ENCODE assay signal across 23 cellular contexts in genomic region chr2:162917626-162918025, GRCh38.
DNase-seq lines count a peak whose midpoint lies in the region; ATAC-seq and TF ChIP-seq lines count a peak whose summit lies in the region.
"Had no signal": no experiment of that assay in that cellular context is flagged by ENCODE, and none has a peak within 500 bp of the region (broad histone marks: within the 10 kb centered on the region; RNA-seq: fewer than 3 reads in every experiment).

No MANE protein-coding gene starts in this region.

- H3K27me3 Mint-ChIP-seq in MCF 10A (ENCODE audit: insufficient read depth, unreplicated experiment) = peaks cover 4% of the 10 kb centered on the region
- no peaks in the 10 kb centered on the region for H3K27me3 Mint-ChIP-seq in activated naive CD4-positive, alpha-beta T cell treated with anti-CD3 and anti-CD28 coated beads, Interleukin-2, amount 10 ng/mL, durations not matched to agents 7 days and 5 days

- POLR2A ChIA-PET in MCF 10A (lab: Yijun Ruan, JAX) = no interaction called here

- intact Hi-C loops in MCF 10A (cut with micrococcal nuclease) = no loop called here
- intact Hi-C loops in breast epithelium (cut with DNase I; ENCODE audit: low total_unique reads) = no loop called here

- no peak overlapping the region for H3K27ac Mint-ChIP-seq in MCF 10A (ENCODE audit: low read depth, unreplicated experiment)
- H3K27ac Mint-ChIP-seq in activated naive CD4-positive, alpha-beta T cell treated with anti-CD3 and anti-CD28 coated beads, Interleukin-2, amount 10 ng/mL, durations not matched to agents 7 days and 5 days = no peak overlapping the region
- H3K27ac Mint-ChIP-seq: CD8-positive, alpha-beta T cell had no signal

- no peak overlapping the region for H3K4me3 Mint-ChIP-seq in MCF 10A (ENCODE audit: unreplicated experiment)
- H3K4me3 Mint-ChIP-seq in activated naive CD4-positive, alpha-beta T cell treated with anti-CD3 and anti-CD28 coated beads, Interleukin-2, amount 10 ng/mL, durations not matched to agents 7 days and 5 days = no peak overlapping the region
- H3K4me3 Mint-ChIP-seq: CD8-positive, alpha-beta T cell had no signal

- H3K4me3 ChIP-seq in breast epithelium = no peak overlapping the region

- no peaks in the 10 kb centered on the region for H3K36me3 ChIP-seq in breast epithelium

- no TSS peak for BruUV-seq in MCF 10A (replicated peaks; lab: Mats Ljungman, UMichigan)

- no peak for TF ChIP-seq POLR2A in breast epithelium (IDR thresholded peaks at IDR 0.05)

- no peak for ATAC-seq in HG03521 (IDR thresholded peaks at IDR 0.05; ENCODE audit: unreplicated experiment)
- ATAC-seq: CD8-positive, alpha-beta T cell; PC-3 had no signal

- no peaks in the 10 kb centered on the region for H3K4me1 Mint-ChIP-seq in MCF 10A (ENCODE audit: insufficient read depth, unreplicated experiment)
- no peaks in the 10 kb centered on the region for H3K4me1 Mint-ChIP-seq in activated naive CD4-positive, alpha-beta T cell treated with anti-CD3 and anti-CD28 coated beads, Interleukin-2, amount 10 ng/mL, durations not matched to agents 7 days and 5 days

- peaks cover 7% of the 10 kb centered on the region for H3K9me3 Mint-ChIP-seq in MCF 10A (ENCODE audit: unreplicated experiment)
- H3K9me3 Mint-ChIP-seq in activated naive CD4-positive, alpha-beta T cell treated with anti-CD3 and anti-CD28 coated beads, Interleukin-2, amount 10 ng/mL, durations not matched to agents 7 days and 5 days = peaks cover 3% of the 10 kb centered on the region

- no peak for TF ChIP-seq CTCF in MCF 10A (IDR thresholded peaks at IDR 0.05; ENCODE audit: unreplicated experiment)
- no peak for TF ChIP-seq CTCF in breast epithelium (IDR thresholded peaks at IDR 0.05)

- no peaks in the 10 kb centered on the region for H3K9me3 ChIP-seq in breast epithelium
- H3K9me3 ChIP-seq: SK-N-SH had no signal

- no peaks in the 10 kb centered on the region for H3K36me3 Mint-ChIP-seq in MCF 10A (ENCODE audit: insufficient read depth, unreplicated experiment)
- H3K36me3 Mint-ChIP-seq in activated naive CD4-positive, alpha-beta T cell treated with anti-CD3 and anti-CD28 coated beads, Interleukin-2, amount 10 ng/mL, durations not matched to agents 7 days and 5 days = no peaks in the 10 kb centered on the region
- H3K36me3 Mint-ChIP-seq: CD8-positive, alpha-beta T cell had no signal

- DNase-seq in MCF 10A (ENCODE audit: unreplicated experiment) (peak; percentile 5), breast epithelium (ENCODE audit: low spot score in 2 of 2) (no peak), NOMO-1 treated with dmso at 0.1 percent for 144 hours (lab: John Stamatoyannopoulos, UW; ENCODE audit: unreplicated experiment) (peak; percentile 93), SKM-1 treated with dmso at 0.1 percent for 144 hours (lab: John Stamatoyannopoulos, UW; ENCODE audit: unreplicated experiment) (peak; percentile 79), NCI-H1694 treated with DMSO at 0.1 percent for 48 hours (lab: John Stamatoyannopoulos, UW) (no peak)
- DNase-seq in activated naive CD4-positive, alpha-beta T cell treated with anti-CD3 and anti-CD28 coated beads, Interleukin-2, amount 10 ng/mL, durations not matched to agents 7 days and 5 days = no peak
- no peak for DNase-seq in activated naive CD4-positive, alpha-beta T cell treated with anti-CD3 and anti-CD28 coated beads, Interleukin-2, amount 50 U/mL, for 16 hours
- DNase-seq: C1 segment of cervical spinal cord; CD8-positive, alpha-beta T cell; DND-41; KBM-7; NCI-H1092; NCI-H1436 treated with DMSO at 0.1 percent for 48 hours; NCI-H2029; NCI-H226; NCI-H510A treated with DMSO at 0.1 percent for 48 hours; NCI-H748 treated with DMSO at 0.1 percent for 48 hours; PC-3; Right ventricle myocardium superior; SK-N-SH; T-helper 1 cell had no signal

- H3K27me3 ChIP-seq in breast epithelium = no peaks in the 10 kb centered on the region

- no peaks in the 10 kb centered on the region for H3K4me1 ChIP-seq in breast epithelium

- H3K27ac ChIP-seq in breast epithelium = no peak overlapping the region
- H3K27ac ChIP-seq: 22Rv1 had no signal

- CTCF ChIA-PET in MCF 10A (lab: Yijun Ruan, JAX) = interaction anchor here (0.6 kb wide), 1 partner anchor 7 kb away, joined by 3 read pairs; no protein-coding TSS in a partner anchor
- CTCF ChIA-PET in activated naive CD4-positive, alpha-beta T cell treated with anti-CD3 and anti-CD28 coated beads, Interleukin-2, amount 10 ng/mL, durations not matched to agents 7 days and 5 days (lab: Charles Lee) = no interaction called here

Comparison
In these comparisons a context has a peak if more than half of its experiments do, and no peak if none do; other contexts are left out.
1. DNase-seq: peak in MCF 10A (single experiment), NOMO-1 treated with dmso at 0.1 percent for 144 hours (single experiment) and SKM-1 treated with dmso at 0.1 percent for 144 hours (single experiment); none in breast epithelium (0 of 2), activated naive CD4-positive, alpha-beta T cell treated with anti-CD3 and anti-CD28 coated beads, Interleukin-2, amount 10 ng/mL, durations not matched to agents 7 days and 5 days (single experiment), activated naive CD4-positive, alpha-beta T cell treated with anti-CD3 and anti-CD28 coated beads, Interleukin-2, amount 50 U/mL, for 16 hours (single experiment) and NCI-H1694 treated with DMSO at 0.1 percent for 48 hours (single experiment).